13 cellular contexts compared by ENCODE assay signal in the genomic region with DNA sequence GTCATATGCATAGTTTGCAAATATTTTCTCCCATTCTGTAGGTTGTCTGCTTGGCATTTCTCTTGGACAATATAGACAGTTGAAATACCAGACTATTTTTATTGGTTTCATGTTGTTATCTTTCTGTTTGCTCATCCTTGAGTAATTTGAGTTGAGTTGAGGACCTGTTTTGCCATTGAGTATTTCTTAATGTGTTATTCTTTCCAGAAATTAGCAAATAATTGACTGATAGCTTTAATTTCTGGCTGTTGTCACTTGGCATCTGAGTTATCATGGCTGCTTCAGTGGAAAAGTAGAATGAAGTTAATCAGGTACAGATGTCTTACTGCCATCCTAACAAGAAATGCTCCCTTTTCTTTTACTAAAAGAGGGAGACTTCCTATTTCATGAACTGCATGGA.
DNase-seq lines count a peak whose midpoint lies in the region; ATAC-seq and TF ChIP-seq lines count a peak whose summit lies in the region.
"Had no signal": no experiment of that assay in that cellular context is flagged by ENCODE, and none has a peak within 500 bp of the region (broad histone marks: within the 10 kb centered on the region; RNA-seq: fewer than 3 reads in every experiment).

No MANE protein-coding gene starts in this region.

- H3K4me2 ChIP-seq in mammary epithelial cell (ENCODE audit: insufficient read depth, low read depth, low read length): no peak overlapping the region

- BruUV-seq in mammary epithelial cell (replicated peaks; lab: Mats Ljungman, UMichigan): no TSS peak

- ATAC-seq in SK-N-SH treated with all-trans-retinoic acid at 6 μM for 48 hours (peak; percentile 60), right lobe of liver (peak in 3 of 4 donors; percentile 58 to 66 (median 63)), HG03342 (IDR thresholded peaks at IDR 0.05; ENCODE audit: unreplicated experiment) (no peak)
- ATAC-seq: CD8-positive, alpha-beta T cell; GM12878 had no signal

- H3K79me2 ChIP-seq in mammary epithelial cell (ENCODE audit: insufficient read depth, low read length): no peaks in the 10 kb centered on the region

- H2AFZ ChIP-seq in mammary epithelial cell (ENCODE audit: low read depth, low read length): peak overlapping the region; percentile 3

- no peak for TF ChIP-seq CTCF in mammary epithelial cell (conservative IDR thresholded peaks at IDR 0.05 in 1 of 2, IDR thresholded peaks at IDR 0.05 in 1 of 2; ENCODE audit: extremely low read depth in 1 of 2, insufficient read depth in 1 of 2, low read depth in 1 of 2, low read length in 2 of 2)
- no peak for TF ChIP-seq CTCF in breast epithelium (IDR thresholded peaks at IDR 0.05)
- TF ChIP-seq CTCF in right lobe of liver (IDR thresholded peaks at IDR 0.05): no peak

- H3K9me3 ChIP-seq in mammary epithelial cell (replicated peaks; ENCODE audit: insufficient read depth, low read length) (no peaks in the 10 kb centered on the region), breast epithelium (no peaks in the 10 kb centered on the region), right lobe of liver (no peaks in the 10 kb centered on the region)

- DNase-seq in mammary epithelial cell: no peak
- no peak for DNase-seq in breast epithelium (ENCODE audit: low spot score in 2 of 2)
- DNase-seq in right lobe of liver: no peak
- DNase-seq in substantia nigra (lab: John Stamatoyannopoulos, UW): no peak
- no peak for DNase-seq in NCI-H1436 (lab: John Stamatoyannopoulos, UW)
- DNase-seq: CD8-positive, alpha-beta T cell; COR-L47; GOT3; H9 had no signal

- in situ Hi-C loops in mammary epithelial cell (cut with MboI; ENCODE audit: low sequenced_read_pairs in 2 of 2): no loop called here

- H3K27me3 ChIP-seq in mammary epithelial cell (ENCODE audit: insufficient read depth, low read length) (no peaks in the 10 kb centered on the region), breast epithelium (no peaks in the 10 kb centered on the region), right lobe of liver (no peaks in the 10 kb centered on the region)

- no peaks in the 10 kb centered on the region for H4K20me1 ChIP-seq in mammary epithelial cell (ENCODE audit: insufficient read depth, low read length)

- dilution Hi-C loops in mammary epithelial cell (cut with HindIII; ENCODE audit: low sequenced_read_pairs): no loop called here

- H3K4me1 ChIP-seq in mammary epithelial cell (ENCODE audit: insufficient read depth, low read length) (no peaks in the 10 kb centered on the region), breast epithelium (no peaks in the 10 kb centered on the region), right lobe of liver (peaks cover 0 to 16% (median 5%) of the 10 kb centered on the region in 4 donors)

- H3K36me3 ChIP-seq in mammary epithelial cell (ENCODE audit: insufficient read depth, low read length) (no peaks in the 10 kb centered on the region), breast epithelium (no peaks in the 10 kb centered on the region), right lobe of liver (no peaks in the 10 kb centered on the region)

- intact Hi-C loops in mammary epithelial cell (cut with micrococcal nuclease) (no loop called here), breast epithelium (cut with DNase I; ENCODE audit: low total_unique reads) (no loop called here), right lobe of liver (cut with DNase I) (no loop called here)

- H3K27ac ChIP-seq in mammary epithelial cell (ENCODE audit: insufficient read depth, low read depth, low read length) (no peak overlapping the region), breast epithelium (no peak overlapping the region), right lobe of liver (no peak overlapping the region), substantia nigra (ENCODE audit: low read depth, low read length, poor library complexity, severe bottlenecking) (no peak overlapping the region)
- H3K27ac ChIP-seq: 22Rv1 had no signal

- TF ChIP-seq POLR2A in breast epithelium (IDR thresholded peaks at IDR 0.05): no peak
- TF ChIP-seq POLR2A in right lobe of liver (IDR thresholded peaks at IDR 0.05): no peak

- no peak overlapping the region for H3K9ac ChIP-seq in mammary epithelial cell (ENCODE audit: insufficient read depth, low read length)

- CTCF ChIA-PET in mammary epithelial cell (lab: Charles Lee; ENCODE audit: low non-redundant PET): no interaction called here

- H3K4me3 ChIP-seq in mammary epithelial cell (replicated peaks in 1 of 3; ENCODE audit: insufficient read depth in 1 of 3, low read depth in 2 of 3, low read length in 3 of 3) (no peak overlapping the region), breast epithelium (no peak overlapping the region), right lobe of liver (no peak overlapping the region)
- H3K4me3 ChIP-seq: GM12878 had no signal

TF ChIP-seq in SK-N-SH treated with all-trans-retinoic acid at 6 μM for 48 hours, 23 proteins besides CTCF, POLR2A, EP300 and RAD21 (continues in another document):
- TF ChIP-seq ESRRG (CRISPR knock-in tag; IDR thresholded peaks at IDR 0.05) (no peak), RARB (CRISPR knock-in tag; IDR thresholded peaks at IDR 0.05) (no peak), ISL1 (CRISPR knock-in tag; IDR thresholded peaks at IDR 0.05) (no peak), ZNF565 (CRISPR knock-in tag; conservative IDR thresholded peaks at IDR 0.05; ENCODE audit: low read depth) (no peak), ZFP30 (CRISPR knock-in tag; IDR thresholded peaks at IDR 0.05) (no peak), PATZ1 (CRISPR knock-in tag; IDR thresholded peaks at IDR 0.05; ENCODE audit: borderline replicate concordance) (no peak), ZC3H10 (CRISPR knock-in tag; IDR thresholded peaks at IDR 0.05) (no peak), SNAI2 (CRISPR knock-in tag; IDR thresholded peaks at IDR 0.05) (no peak), GLIS3 (CRISPR knock-in tag; IDR thresholded peaks at IDR 0.05) (no peak), TCF4 (CRISPR knock-in tag; IDR thresholded peaks at IDR 0.05; ENCODE audit: borderline replicate concordance) (peak; percentile 94), ZFP3 (CRISPR knock-in tag; IDR thresholded peaks at IDR 0.05) (no peak), ZNF8 (CRISPR knock-in tag; IDR thresholded peaks at IDR 0.05) (no peak), TOX (CRISPR knock-in tag; IDR thresholded peaks at IDR 0.05; ENCODE audit: borderline replicate concordance) (no peak; the same call in 1 of the 2 replicates), ZNF70 (CRISPR knock-in tag; IDR thresholded peaks at IDR 0.05) (0 out of 2 replicates have a peak, but pooled peaks have one; percentile 4), ARNTL (CRISPR knock-in tag; IDR thresholded peaks at IDR 0.05; ENCODE audit: borderline replicate concordance, low read depth) (no peak), CSDC2 (CRISPR knock-in tag; IDR thresholded peaks at IDR 0.05) (no peak), BACH2 (CRISPR knock-in tag; IDR thresholded peaks at IDR 0.05; ENCODE audit: borderline replicate concordance) (no peak)
- TF ChIP-seq, protein P1, sequence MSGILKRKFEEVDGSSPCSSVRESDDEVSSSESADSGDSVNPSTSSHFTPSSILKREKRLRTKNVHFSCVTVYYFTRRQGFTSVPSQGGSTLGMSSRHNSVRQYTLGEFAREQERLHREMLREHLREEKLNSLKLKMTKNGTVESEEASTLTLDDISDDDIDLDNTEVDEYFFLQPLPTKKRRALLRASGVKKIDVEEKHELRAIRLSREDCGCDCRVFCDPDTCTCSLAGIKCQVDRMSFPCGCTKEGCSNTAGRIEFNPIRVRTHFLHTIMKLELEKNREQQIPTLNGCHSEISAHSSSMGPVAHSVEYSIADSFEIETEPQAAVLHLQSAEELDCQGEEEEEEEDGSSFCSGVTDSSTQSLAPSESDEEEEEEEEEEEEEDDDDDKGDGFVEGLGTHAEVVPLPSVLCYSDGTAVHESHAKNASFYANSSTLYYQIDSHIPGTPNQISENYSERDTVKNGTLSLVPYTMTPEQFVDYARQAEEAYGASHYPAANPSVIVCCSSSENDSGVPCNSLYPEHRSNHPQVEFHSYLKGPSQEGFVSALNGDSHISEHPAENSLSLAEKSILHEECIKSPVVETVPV (CRISPR knock-in tag; IDR thresholded peaks at IDR 0.05): no peak
- TF ChIP-seq, protein P2, sequence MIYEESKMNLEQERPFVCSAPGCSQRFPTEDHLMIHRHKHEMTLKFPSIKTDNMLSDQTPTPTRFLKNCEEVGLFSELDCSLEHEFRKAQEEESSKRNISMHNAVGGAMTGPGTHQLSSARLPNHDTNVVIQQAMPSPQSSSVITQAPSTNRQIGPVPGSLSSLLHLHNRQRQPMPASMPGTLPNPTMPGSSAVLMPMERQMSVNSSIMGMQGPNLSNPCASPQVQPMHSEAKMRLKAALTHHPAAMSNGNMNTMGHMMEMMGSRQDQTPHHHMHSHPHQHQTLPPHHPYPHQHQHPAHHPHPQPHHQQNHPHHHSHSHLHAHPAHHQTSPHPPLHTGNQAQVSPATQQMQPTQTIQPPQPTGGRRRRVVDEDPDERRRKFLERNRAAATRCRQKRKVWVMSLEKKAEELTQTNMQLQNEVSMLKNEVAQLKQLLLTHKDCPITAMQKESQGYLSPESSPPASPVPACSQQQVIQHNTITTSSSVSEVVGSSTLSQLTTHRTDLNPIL (CRISPR knock-in tag; IDR thresholded peaks at IDR 0.05; ENCODE audit: low read depth): no peak
